ENCODE assay signal across 8 cellular contexts in the genomic region with DNA sequence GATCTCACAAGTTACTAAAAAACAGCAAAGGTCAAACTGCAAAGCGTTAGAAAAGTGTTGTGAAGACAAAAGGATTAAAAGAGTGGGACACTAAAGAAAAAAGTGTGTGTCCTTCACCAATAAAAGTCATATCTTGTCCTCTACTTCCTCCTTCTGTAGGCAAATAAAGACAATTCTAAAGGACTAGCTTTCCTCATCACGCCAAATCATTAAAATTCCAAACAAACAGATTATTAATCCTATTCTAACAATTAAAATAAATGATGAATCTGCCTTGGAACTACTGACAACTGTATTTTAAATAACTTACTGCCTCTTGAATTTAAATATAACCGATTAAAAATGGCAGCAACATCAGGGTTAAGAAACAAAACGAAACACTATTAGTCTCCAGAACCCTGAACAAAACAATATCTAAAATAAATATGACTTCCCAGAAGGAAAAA. TPM values are rescaled to one million over a fixed set of nuclear protein-coding genes. Genes with fewer than 3 reads are reported as not detected.
DNase-seq lines count a peak whose midpoint lies in the region; ATAC-seq, FAIRE-seq and TF ChIP-seq lines count a peak whose summit lies in the region.
"Not testable (repeated sequence)": the region's sequence is repeated elsewhere in the genome, so short reads cannot be mapped to it uniquely, and the experiment has no call there.

No MANE protein-coding gene starts in this region.

- CTCF ChIA-PET in A549 (lab: Yijun Ruan, JAX) (interaction anchor here (0.7 to 1.0 kb wide), 3 partner anchors 14 to 78 kb away, joined by 3 read pairs; no protein-coding TSS in a partner anchor), mammary epithelial cell (lab: Charles Lee; ENCODE audit: low non-redundant PET) (interaction anchor here (0.7 to 1.0 kb wide), 2 partner anchors 17 to 348 kb away, joined by 3 to 5 read pairs; no protein-coding TSS in a partner anchor)
- CTCF ChIA-PET in activated CD4-positive, alpha-beta memory T cell treated with anti-CD3 and anti-CD28 coated beads for 36 hours (lab: Charles Lee), result interaction anchor here (1.1 kb wide), 1 partner anchor 12 kb away, joined by 6 read pairs; no protein-coding TSS in a partner anchor

- not testable (repeated sequence) for H3K9me3 Mint-ChIP-seq in GM23338; activated CD4-positive, alpha-beta memory T cell treated with anti-CD3 and anti-CD28 coated beads for 36 hours

- H3K27me3 Mint-ChIP-seq in GM23338 (ENCODE audit: insufficient read depth, low read depth, poor library complexity); activated CD4-positive, alpha-beta memory T cell treated with anti-CD3 and anti-CD28 coated beads for 36 hours: not testable (repeated sequence)

- not testable (repeated sequence) for H4K20me1 ChIP-seq in GM23338 (replicated peaks; ENCODE audit: insufficient read depth); mammary epithelial cell (ENCODE audit: insufficient read depth, low read length)

- WGBS in A549 (ENCODE audit: missing lambda C conversion rate), result 2% methylated on average over 4 of the region's 4 CpGs
- 34% methylated on average over 4 of the region's 4 CpGs for WGBS in mammary epithelial cell (ENCODE audit: low coverage, missing lambda C conversion rate)
- 100% methylated on average over 1 of the region's 4 CpGs for WGBS in mesendoderm (ENCODE audit: extremely low coverage, insufficient coverage, low lambda C conversion rate)

- H3K36me3 Mint-ChIP-seq in GM23338 (ENCODE audit: low read depth), result not testable (repeated sequence)
- H3K36me3 Mint-ChIP-seq in activated CD4-positive, alpha-beta memory T cell treated with anti-CD3 and anti-CD28 coated beads for 36 hours, result peaks cover 15% of the 10 kb centered on the region

- H3K18ac ChIP-seq in mesendoderm (ENCODE audit: low read length), result not testable (repeated sequence)

- H3F3A ChIP-seq in GM23338 (replicated peaks; ENCODE audit: low read depth), result not testable (repeated sequence)

- not testable (repeated sequence) for TF ChIP-seq POLR2A in A549 (IDR thresholded peaks at IDR 0.05; ENCODE audit: low read length); gastrocnemius medialis (IDR thresholded peaks at IDR 0.05)

- in situ Hi-C loops in mammary epithelial cell (cut with MboI; ENCODE audit: low sequenced_read_pairs in 2 of 2), result loop anchor here in 1 of 2 donors (25.0 kb wide), 1 partner anchor 596 kb away; no protein-coding TSS in a partner anchor
- in situ Hi-C loops in gastrocnemius medialis (cut with MboI; ENCODE audit: low sequenced_read_pairs in 4 of 4), result loop anchor here in 2 of 4 donors (25.0 kb wide), 1 partner anchor 621 kb away; a partner anchor contains a TSS

- BruUV-seq in mammary epithelial cell (replicated peaks; lab: Mats Ljungman, UMichigan), result not testable (repeated sequence)

- TF ChIP-seq EP300 in A549 (IDR thresholded peaks at IDR 0.05), result not testable (repeated sequence)

- H3K4me2 ChIP-seq in A549, result peak overlapping the region; percentile 99
- H3K4me2 ChIP-seq in GM23338, result peak overlapping the region; percentile 71
- H3K4me2 ChIP-seq in mammary epithelial cell (ENCODE audit: insufficient read depth, low read depth, low read length), result peak overlapping the region; percentile 75
- not testable (repeated sequence) for H3K4me2 ChIP-seq in mesendoderm (ENCODE audit: low read length)

- H2AK5ac ChIP-seq in mesendoderm (ENCODE audit: low read length), result not testable (repeated sequence)

- not testable (repeated sequence) for H3K9me3 ChIP-seq in A549; mammary epithelial cell (replicated peaks; ENCODE audit: insufficient read depth, low read length); gastrocnemius medialis

- H2AFZ ChIP-seq in GM23338; mammary epithelial cell (ENCODE audit: low read depth, low read length): not testable (repeated sequence)

- not testable (repeated sequence) for TF ChIP-seq RAD21 in A549 (conservative IDR thresholded peaks at IDR 0.05 in 1 of 2, IDR thresholded peaks at IDR 0.05 in 1 of 2)

- H3K79me2 ChIP-seq in GM23338 (replicated peaks; ENCODE audit: insufficient read depth) (peaks cover 64% of the 10 kb centered on the region), mammary epithelial cell (ENCODE audit: insufficient read depth, low read length) (peaks cover 70% of the 10 kb centered on the region), mesendoderm (ENCODE audit: control insufficient read depth, insufficient read depth, low read length) (peaks cover 24% of the 10 kb centered on the region)

- H3K27me3 ChIP-seq in GM23338 (ENCODE audit: insufficient read depth); mammary epithelial cell (ENCODE audit: insufficient read depth, low read length); mesendoderm (ENCODE audit: insufficient read depth, low read length, poor library complexity); gastrocnemius medialis: not testable (repeated sequence)

- H3K4me1 ChIP-seq in A549, result peaks cover 37% of the 10 kb centered on the region
- H3K4me1 ChIP-seq in GM23338 (ENCODE audit: insufficient read depth), result peaks cover 43% of the 10 kb centered on the region
- not testable (repeated sequence) for H3K4me1 ChIP-seq in mammary epithelial cell (ENCODE audit: insufficient read depth, low read length); mesendoderm (ENCODE audit: control insufficient read depth, low read depth, low read length)
- H3K4me1 ChIP-seq in gastrocnemius medialis, result peaks cover 16 to 50% of the 10 kb centered on the region in 2 donors

- H4K5ac ChIP-seq in mesendoderm (ENCODE audit: low read length), result not testable (repeated sequence)

- FAIRE-seq in A549 (lab: Jason Lieb, UNC), result not testable (repeated sequence)

- peaks cover 46% of the 10 kb centered on the region for H3K4me1 Mint-ChIP-seq in GM23338
- peaks cover 31% of the 10 kb centered on the region for H3K4me1 Mint-ChIP-seq in activated CD4-positive, alpha-beta memory T cell treated with anti-CD3 and anti-CD28 coated beads for 36 hours (ENCODE audit: low read depth)

- POLR2A ChIA-PET in A549 (lab: Yijun Ruan, JAX), result interaction anchor here (1.1 to 1.5 kb wide), 3 partner anchors 31 to 162 kb away, joined by 4 to 9 read pairs (median 6); no protein-coding TSS in a partner anchor
- POLR2A ChIA-PET in activated CD4-positive, alpha-beta memory T cell treated with anti-CD3 and anti-CD28 coated beads for 36 hours (lab: Charles Lee), result interaction anchor here (1.0 to 2.0 kb wide), 3 partner anchors 9 to 19 kb away, joined by 4 to 13 read pairs (median 4); no protein-coding TSS in a partner anchor

- not testable (repeated sequence) for H2BK15ac ChIP-seq in mesendoderm (replicated peaks; ENCODE audit: low read depth)

- H3K79me1 ChIP-seq in mesendoderm (ENCODE audit: low read length), result not testable (repeated sequence)

- H2BK5ac ChIP-seq in mesendoderm (ENCODE audit: low read length), result not testable (repeated sequence)

- H3K27ac ChIP-seq in A549 (peak overlapping the region; percentile 99 to 100), GM23338 (ENCODE audit: low read depth) (peak overlapping the region; percentile 94), mammary epithelial cell (ENCODE audit: insufficient read depth, low read depth, low read length) (peak overlapping the region; percentile 95), gastrocnemius medialis (peak overlapping the region; percentile 97 to 100 (median 98))
- not testable (repeated sequence) for H3K27ac ChIP-seq in mesendoderm (ENCODE audit: low read depth, low read length)

- ATAC-seq in A549, GM23338, gastrocnemius medialis: not testable (repeated sequence)

- not testable (repeated sequence) for H2BK120ac ChIP-seq in mesendoderm (ENCODE audit: low read depth, low read length)

- H3K9ac ChIP-seq in mammary epithelial cell (ENCODE audit: insufficient read depth, low read length) (peak overlapping the region; percentile 65), mesendoderm (ENCODE audit: low read length) (peak overlapping the region; percentile 9)

- intact Hi-C loops in activated CD4-positive, alpha-beta memory T cell treated with anti-CD3 and anti-CD28 coated beads for 36 hours (cut with micrococcal nuclease), result loop anchor here (1.0 to 10.0 kb wide), 2 partner anchors 9 to 614 kb away; a partner anchor contains a TSS
- intact Hi-C loops in mammary epithelial cell (cut with micrococcal nuclease), result loop anchor here (5.0 kb wide), 2 partner anchors 146 to 326 kb away; no protein-coding TSS in a partner anchor
- intact Hi-C loops in gastrocnemius medialis (cut with DNase I; ENCODE audit: low total_unique reads), result loop anchor here (5.0 to 10.0 kb wide), 3 partner anchors 64 to 236 kb away; no protein-coding TSS in a partner anchor

- H4K8ac ChIP-seq in mesendoderm (ENCODE audit: low read depth, low read length), result not testable (repeated sequence)

- H3K23ac ChIP-seq in mesendoderm (ENCODE audit: low read length), result not testable (repeated sequence)

- not testable (repeated sequence) for H3K4ac ChIP-seq in mesendoderm (ENCODE audit: low read depth, low read length)

- H3K4me3 Mint-ChIP-seq in GM23338, result peak overlapping the region; percentile 85
- peak overlapping the region; percentile 96 for H3K4me3 Mint-ChIP-seq in activated CD4-positive, alpha-beta memory T cell treated with anti-CD3 and anti-CD28 coated beads for 36 hours

- not testable (repeated sequence) for H3K56ac ChIP-seq in mesendoderm (ENCODE audit: low read length)

- not testable (repeated sequence) for DNase-seq in A549 (ENCODE audit: low read depth in 1 of 2, low spot score in 1 of 2); GM23338 (ENCODE audit: low spot score); activated CD4-positive, alpha-beta memory T cell treated with anti-CD3 and anti-CD28 coated beads for 36 hours; foreskin fibroblast; mesendoderm; gastrocnemius medialis
- DNase-seq in NOMO-1 treated with DMSO at 0.1 percent for 48 hours (lab: John Stamatoyannopoulos, UW; ENCODE audit: unreplicated experiment), result peak; percentile 44
- peak; percentile 23 for DNase-seq in mammary epithelial cell

- peak overlapping the region; percentile 94 for H3K4me3 ChIP-seq in A549
- H3K4me3 ChIP-seq in GM23338, result peak overlapping the region; percentile 72
- peak overlapping the region; percentile 28 to 86 (median 67) for H3K4me3 ChIP-seq in mammary epithelial cell (replicated peaks in 1 of 3; ENCODE audit: insufficient read depth in 1 of 3, low read depth in 2 of 3, low read length in 3 of 3)
- H3K4me3 ChIP-seq in foreskin fibroblast (ENCODE audit: low read depth in 1 of 2, low read length in 2 of 2), result peak overlapping the region; percentile 60 to 88
- not testable (repeated sequence) for H3K4me3 ChIP-seq in mesendoderm (ENCODE audit: low read length)
- peak overlapping the region; percentile 89 to 95 (median 94) for H3K4me3 ChIP-seq in gastrocnemius medialis

- H3K9me2 ChIP-seq in GM23338 (ENCODE audit: insufficient read depth), result not testable (repeated sequence)

- TF ChIP-seq CTCF in A549 (IDR thresholded peaks at IDR 0.05); GM23338 (conservative IDR thresholded peaks at IDR 0.05; ENCODE audit: low read depth in 2 of 2); mammary epithelial cell (conservative IDR thresholded peaks at IDR 0.05 in 1 of 2, IDR thresholded peaks at IDR 0.05 in 1 of 2; ENCODE audit: extremely low read depth in 1 of 2, insufficient read depth in 1 of 2, low read depth in 1 of 2, low read length in 2 of 2); foreskin fibroblast (IDR thresholded peaks at IDR 0.05; ENCODE audit: low read depth, low read length); gastrocnemius medialis (IDR thresholded peaks at IDR 0.05 in 4 of 5, conservative IDR thresholded peaks at IDR 0.05 in 1 of 5): not testable (repeated sequence)

- dilution Hi-C loops in mammary epithelial cell (cut with HindIII; ENCODE audit: low sequenced_read_pairs), result loop anchor here (25.0 kb wide), 1 partner anchor 171 kb away; no protein-coding TSS in a partner anchor

- not testable (repeated sequence) for H3K36me3 ChIP-seq in GM23338 (ENCODE audit: insufficient read depth); mammary epithelial cell (ENCODE audit: insufficient read depth, low read length); mesendoderm (ENCODE audit: control insufficient read depth, insufficient read depth, low read length); gastrocnemius medialis

- H3K27ac Mint-ChIP-seq in GM23338, result peak overlapping the region; percentile 98
- H3K27ac Mint-ChIP-seq in activated CD4-positive, alpha-beta memory T cell treated with anti-CD3 and anti-CD28 coated beads for 36 hours, result peak overlapping the region; percentile 100

RNA-seq across cellular contexts. Expression of a gene that starts 2.4 kb away (rescaled TPM):
- 22.2 and 29.5 TPM in 2 replicates for polyA plus RNA-seq in A549 (2011; rRNA removed)
- 6.8 and 8.8 TPM in 2 replicates for polyA plus RNA-seq in A549 (2012; cell fraction: cytosol; rRNA removed)
- 8.9 and 11.6 TPM in 2 replicates for polyA plus RNA-seq in A549 (2012; cell fraction: nucleus; rRNA removed)
- polyA plus RNA-seq in A549 (2017; fragmentation: RNase III; extraction: RNeasy Plus Mini Kit Qiagen cat#74134 plus additional on column Dnase treatment), result 28.1 to 30.5 TPM (median 29.9 TPM) in 3 replicates
- polyA minus RNA-seq in A549 (2011; rRNA and poly(A)+ RNA removed), result 48.5 and 50.5 TPM in 2 replicates
- total RNA-seq in GM23338 (2014; rRNA removed; shearing (Covaris generic)), result 76.7 and 78.0 TPM in 2 replicates
- polyA plus RNA-seq in GM23338 (2016; fragmentation: Nextera tagmentation; extraction: Ambion mirVana), result 30.8 and 32.8 TPM in 2 replicates
- total RNA-seq in activated CD4-positive, alpha-beta memory T cell treated with anti-CD3 and anti-CD28 coated beads for 36 hours, result 10 to 100 TPM; 56.3 to 57.5 TPM
- total RNA-seq in mammary epithelial cell, result 10 to 100 TPM; 30.8 to 39.8 TPM
- 8.7 TPM for polyA plus RNA-seq in mammary epithelial cell
- polyA minus RNA-seq in mammary epithelial cell, result 63.7 TPM
- polyA plus RNA-seq in mesendoderm (2013, experiment 1 of 2), result 22.0 TPM
- 21.5 TPM for polyA plus RNA-seq in mesendoderm (2013, experiment 2 of 2)
- total RNA-seq in gastrocnemius medialis, result 1 to 10 TPM; 4.1 to 5.9 (median 4.7) TPM

Comparison
In these comparisons a context has a peak if more than half of its experiments do, and no peak if none do; other contexts are left out.
1. RNA of a gene that starts 2.4 kb away (total RNA-seq): 76.7 to 78.0 TPM in GM23338, 56.3 to 57.5 TPM in activated CD4-positive, alpha-beta memory T cell treated with anti-CD3 and anti-CD28 coated beads for 36 hours and 30.8 to 39.8 TPM in mammary epithelial cell; 4.1 to 5.9 TPM in gastrocnemius medialis; every median in the first group is over 4 times any median in the second.